Comparison of ENCODE assay signal across 14 cellular contexts in the genomic region with DNA sequence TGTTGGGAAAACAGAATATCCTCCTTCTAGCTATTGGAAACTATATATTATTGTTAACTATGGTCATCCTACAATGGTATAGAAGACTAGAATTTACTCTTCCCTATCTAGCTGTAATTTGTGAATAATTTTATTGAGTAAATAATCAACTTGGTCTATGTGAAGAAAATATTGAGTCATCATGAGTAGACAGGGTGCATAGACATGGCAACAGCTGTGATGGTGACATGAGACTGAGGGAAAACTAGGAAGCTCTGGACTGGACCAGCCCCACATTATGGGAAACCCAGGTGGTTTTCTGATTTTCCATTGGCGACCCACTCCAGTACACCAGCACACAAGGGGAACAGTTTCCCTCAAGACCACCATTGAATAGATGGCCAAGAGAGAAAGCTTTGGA.
DNase-seq lines count a peak whose midpoint lies in the region; ATAC-seq, FAIRE-seq and TF ChIP-seq lines count a peak whose summit lies in the region.
"Had no signal": no experiment of that assay in that cellular context is flagged by ENCODE, and none has a peak within 500 bp of the region (broad histone marks: within the 10 kb centered on the region; RNA-seq: fewer than 3 reads in every experiment).

No MANE protein-coding gene starts in this region.

- no peak overlapping the region for H3K56ac ChIP-seq in IMR-90 (ENCODE audit: extremely low read depth, insufficient read depth, low read length)

- H3K4me2 ChIP-seq in BLaER1 (peak overlapping the region; percentile 91), IMR-90 (ENCODE audit: low read depth, low read length) (no peak overlapping the region)
- H3K4me2 ChIP-seq: GM23338 had no signal

- peak overlapping the region; percentile 84; the same call in 1 of the 2 replicates for H3K27ac ChIP-seq in BLaER1
- H3K27ac ChIP-seq in IMR-90 (ENCODE audit: insufficient read depth, low read length), result no peak overlapping the region
- H3K27ac ChIP-seq: 22Rv1 had no signal

- 0 out of 2 replicates have a peak overlapping the region, but pooled peaks have one; percentile 19 for H3K23ac ChIP-seq in IMR-90 (ENCODE audit: low read depth, low read length)

- no peak overlapping the region for H2BK120ac ChIP-seq in IMR-90 (ENCODE audit: low read depth, low read length)

- BruUV-seq in IMR-90 (replicated peaks; lab: Mats Ljungman, UMichigan), result no TSS peak

- WGBS in IMR-90 (ENCODE audit: extremely low coverage in 2 of 2, insufficient read length in 1 of 2), 2 experiments, result no CpG with 5 or more reads among the region's 1 CpG

- no peaks in the 10 kb centered on the region for H4K20me1 ChIP-seq in BLaER1
- H4K20me1 ChIP-seq in IMR-90 (ENCODE audit: insufficient read depth, low read length), result no peaks in the 10 kb centered on the region

- no peak for TF ChIP-seq CTCF in IMR-90 (conservative IDR thresholded peaks at IDR 0.05; ENCODE audit: low read depth, low read length)
- no peak for TF ChIP-seq CTCF in epithelial cell of esophagus (IDR thresholded peaks at IDR 0.05; ENCODE audit: insufficient read depth, low read depth, low read length, missing control alignments)

- TF ChIP-seq POLR2A in IMR-90 (IDR thresholded peaks at IDR 0.05; ENCODE audit: low read depth, low read length) (no peak), H54 (IDR thresholded peaks at IDR 0.05; ENCODE audit: low read depth, low read length) (no peak)

- H3K9me1 ChIP-seq in IMR-90 (ENCODE audit: insufficient read depth, low read length), result no peaks in the 10 kb centered on the region

- dilution Hi-C loops in IMR-90 (cut with HindIII; ENCODE audit: low sequenced_read_pairs, unreplicated experiment), result no loop called here

- no peak overlapping the region for H2BK5ac ChIP-seq in IMR-90 (ENCODE audit: low read depth, low read length, poor library complexity, severe bottlenecking)

- intact Hi-C loops in IMR-90 (cut with micrococcal nuclease), result no loop called here

- no peak overlapping the region for H3K14ac ChIP-seq in IMR-90 (replicated peaks; ENCODE audit: low read depth, low read length)

- H3K18ac ChIP-seq in IMR-90 (ENCODE audit: low read depth, low read length), result no peak overlapping the region

- TF ChIP-seq RAD21 in IMR-90 (IDR thresholded peaks at IDR 0.05; ENCODE audit: low read length), result no peak

- POLR2A ChIA-PET in IMR-90 (lab: Charles Lee; ENCODE audit: unreplicated experiment), result no interaction called here

- peak; percentile 48 for DNase-seq in IMR-90
- DNase-seq in epithelial cell of esophagus (ENCODE audit: low read depth), result peak; percentile 33
- peak; percentile 63 for DNase-seq in myocyte (ENCODE audit: low read depth)
- no peak for DNase-seq in activated T-cell treated with anti-CD3 and anti-CD28 coated beads for 4 hours
- DNase-seq in activated CD4-positive, alpha-beta T cell treated with anti-CD3 and anti-CD28 coated beads, Interleukin-2, amount 50 U/mL, for 48 hours, result no peak
- DNase-seq in NCI-H2196 treated with DMSO at 0.1 percent for 48 hours (lab: John Stamatoyannopoulos, UW; ENCODE audit: unreplicated experiment), result no peak
- no peak for DNase-seq in H54 (ENCODE audit: insufficient read length, low spot score)
- DNase-seq: Calu3; CD4-positive, CD25-positive, alpha-beta regulatory T cell; DMS 273 treated with DMSO at 0.1 percent for 48 hours; H9 had no signal

- H2AK9ac ChIP-seq in IMR-90 (replicated peaks; ENCODE audit: low read depth, low read length, poor library complexity), result no peak overlapping the region

- in situ Hi-C loops in IMR-90 (cut with MboI; ENCODE audit: low sequenced_read_pairs), result no loop called here

- H3K27me3 ChIP-seq in BLaER1 (no peaks in the 10 kb centered on the region), IMR-90 (ENCODE audit: control insufficient read depth, insufficient read depth, low read length) (no peaks in the 10 kb centered on the region)

- H4K5ac ChIP-seq in IMR-90 (ENCODE audit: low read depth, low read length), result no peak overlapping the region

- no peak overlapping the region for H3K9ac ChIP-seq in BLaER1
- no peak overlapping the region for H3K9ac ChIP-seq in IMR-90 (ENCODE audit: low read depth, low read length)

- peak overlapping the region; percentile 6; the same call in 1 of the 2 replicates for H3K4me3 ChIP-seq in BLaER1
- no peak overlapping the region for H3K4me3 ChIP-seq in IMR-90 (ENCODE audit: insufficient read depth, low read depth, low read length)
- H3K4me3 ChIP-seq in epithelial cell of esophagus (ENCODE audit: low read length), result no peak overlapping the region
- H3K4me3 ChIP-seq: GM23338 had no signal

- H2BK15ac ChIP-seq in IMR-90 (ENCODE audit: low read depth, low read length), result no peak overlapping the region

- H3K36me3 ChIP-seq in BLaER1 (no peaks in the 10 kb centered on the region), IMR-90 (ENCODE audit: control insufficient read depth, insufficient read depth, low read length) (no peaks in the 10 kb centered on the region)

- H3K4ac ChIP-seq in IMR-90 (ENCODE audit: low read depth, low read length), result no peak overlapping the region

- no peak overlapping the region for H2AFZ ChIP-seq in IMR-90 (replicated peaks; ENCODE audit: low read length, poor library complexity)
- H2AFZ ChIP-seq: GM23338 had no signal

- no peak overlapping the region for H4K8ac ChIP-seq in IMR-90 (ENCODE audit: low read depth in 2 of 2, low read length in 2 of 2)

- peak; percentile 51; the same call in 1 of the 2 replicates for ATAC-seq in IMR-90 (ENCODE audit: low read depth)
- ATAC-seq: GM23338 had no signal

- H2AK5ac ChIP-seq in IMR-90 (ENCODE audit: low read depth, low read length), result no peak overlapping the region

- no peak for FAIRE-seq in H54 (lab: Jason Lieb, UNC)

- H4K91ac ChIP-seq in IMR-90 (ENCODE audit: insufficient read depth, low read depth, low read length), result no peak overlapping the region

- peaks cover 0 to 9% of the 10 kb centered on the region in 2 experiments; a peak in 2 of 4 replicates for H3K79me1 ChIP-seq in IMR-90 (ENCODE audit: low read depth in 1 of 2, low read length in 2 of 2)

- H3K9me3 ChIP-seq in BLaER1 (peaks cover 8% of the 10 kb centered on the region), IMR-90 (ENCODE audit: control insufficient read depth, insufficient read depth, low read length) (no peaks in the 10 kb centered on the region)

- H3K4me1 ChIP-seq in BLaER1, result peaks cover 75% of the 10 kb centered on the region
- peaks cover 6% of the 10 kb centered on the region; the same call in 1 of the 2 replicates for H3K4me1 ChIP-seq in IMR-90 (ENCODE audit: control insufficient read depth, insufficient read depth, low read length)

- CTCF ChIA-PET in IMR-90 (lab: Yijun Ruan, JAX), result interaction anchor here (0.6 to 1.0 kb wide), 2 partner anchors 10 to 12 kb away, joined by 6 to 12 read pairs; no protein-coding TSS in a partner anchor

- no peak overlapping the region for H2BK20ac ChIP-seq in IMR-90 (ENCODE audit: low read depth, low read length)

TF ChIP-seq in IMR-90, 13 proteins besides CTCF, POLR2A, EP300 and RAD21:
- TF ChIP-seq BHLHE40 (IDR thresholded peaks at IDR 0.05; ENCODE audit: low read depth, low read length) (no peak), RFX5 (IDR thresholded peaks at IDR 0.05; ENCODE audit: low read depth, low read length) (no peak), NFE2L2 (IDR thresholded peaks at IDR 0.05; ENCODE audit: low read depth, low read length) (0 out of 2 replicates have a peak, but pooled peaks have one; percentile 23)

Comparison
In these comparisons a context has a peak if more than half of its experiments do, and no peak if none do; other contexts are left out.
1. DNase-seq: peak in IMR-90 (single experiment), epithelial cell of esophagus (single experiment) and myocyte (single experiment); none in activated T-cell treated with anti-CD3 and anti-CD28 coated beads for 4 hours (single experiment), activated CD4-positive, alpha-beta T cell treated with anti-CD3 and anti-CD28 coated beads, Interleukin-2, amount 50 U/mL, for 48 hours (0 of 2), NCI-H2196 treated with DMSO at 0.1 percent for 48 hours (single experiment) and H54 (single experiment).